11 cellular contexts compared by ENCODE assay signal in the genomic region with DNA sequence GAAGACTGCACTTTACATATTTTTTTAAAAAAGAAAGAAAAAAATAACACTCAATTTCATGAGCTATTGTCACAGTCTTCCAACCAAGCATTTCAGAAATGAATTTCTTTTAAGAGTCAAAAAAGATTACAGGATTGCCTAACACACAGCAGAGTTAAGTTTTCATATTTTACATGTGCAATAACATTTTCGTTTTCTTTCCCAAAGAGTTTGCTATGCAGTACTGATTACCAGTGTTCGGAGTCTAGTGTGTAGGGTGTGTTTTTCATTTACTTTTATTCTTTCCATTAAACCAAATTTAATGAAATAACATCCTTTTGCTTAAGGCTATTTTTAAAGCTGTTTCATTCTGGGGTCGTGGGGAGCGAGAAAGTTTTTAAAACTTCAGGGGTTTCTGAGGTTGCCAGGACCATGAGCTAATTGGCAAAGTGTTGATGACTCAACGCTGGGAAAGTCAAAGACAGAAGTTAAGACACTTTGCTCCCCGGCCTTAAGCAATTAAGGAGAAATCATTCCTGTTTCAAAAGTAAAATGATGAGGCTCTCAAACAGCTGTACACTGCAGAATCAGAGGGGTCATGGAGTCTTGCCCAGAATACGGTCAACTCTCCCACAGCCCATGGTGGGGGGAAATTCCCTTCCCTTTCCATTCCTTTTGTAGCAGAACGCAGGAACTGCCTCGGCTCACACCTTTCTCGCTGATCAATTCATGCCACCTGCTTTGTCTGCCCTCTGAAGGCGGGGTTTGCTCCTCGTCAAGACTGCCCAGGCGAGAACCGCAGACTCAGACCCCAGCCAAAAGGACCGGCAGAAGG. TPM values are rescaled to one million over a fixed set of nuclear protein-coding genes. Genes with fewer than 3 reads are reported as not detected.
DNase-seq lines count a peak whose midpoint lies in the region; ATAC-seq and TF ChIP-seq lines count a peak whose summit lies in the region.
"Had no signal": no experiment of that assay in that cellular context is flagged by ENCODE, and none has a peak within 500 bp of the region (broad histone marks: within the 10 kb centered on the region; RNA-seq: fewer than 3 reads in every experiment).

No MANE protein-coding gene starts in this region.

- peak; percentile 10 for DNase-seq in HS-5 (ENCODE audit: low read depth)
- peak; percentile 64 for DNase-seq in iPS-NIHi11 (ENCODE audit: low spot score)
- peak; percentile 45 for DNase-seq in stromal cell of bone marrow (ENCODE audit: low read depth)
- DNase-seq in DMS79 (lab: John Stamatoyannopoulos, UW): no peak
- DNase-seq: activated CD4-positive, alpha-beta memory T cell treated with anti-CD3 and anti-CD28 coated beads for 36 hours; NCI-H524 treated with DMSO at 0.1 percent for 48 hours; retina had no signal

- no peak for TF ChIP-seq CTCF in brain (conservative IDR thresholded peaks at IDR 0.05)

- ATAC-seq in GM21723 (IDR thresholded peaks at IDR 0.05; ENCODE audit: unreplicated experiment): no peak
- ATAC-seq in HG02884 (IDR thresholded peaks at IDR 0.05; ENCODE audit: unreplicated experiment): no peak
- no peak for ATAC-seq in HG02973 (IDR thresholded peaks at IDR 0.05; ENCODE audit: unreplicated experiment)

- peaks cover 6% of the 10 kb centered on the region for H3K36me3 Mint-ChIP-seq in brain
- H3K36me3 Mint-ChIP-seq: activated CD4-positive, alpha-beta memory T cell treated with anti-CD3 and anti-CD28 coated beads for 36 hours had no signal

- peak overlapping the region in 4 of 5 experiments; percentile 34 to 64 (median 55) for H3K4me3 Mint-ChIP-seq in brain
- H3K4me3 Mint-ChIP-seq: activated CD4-positive, alpha-beta memory T cell treated with anti-CD3 and anti-CD28 coated beads for 36 hours had no signal

- no peaks in the 10 kb centered on the region for H3K9me3 Mint-ChIP-seq in brain
- H3K9me3 Mint-ChIP-seq: activated CD4-positive, alpha-beta memory T cell treated with anti-CD3 and anti-CD28 coated beads for 36 hours had no signal

- no peaks in the 10 kb centered on the region for H3K27me3 Mint-ChIP-seq in brain

- peaks cover 48% of the 10 kb centered on the region for H3K4me1 Mint-ChIP-seq in brain

- H3K27ac Mint-ChIP-seq in brain: peak overlapping the region; percentile 80 to 96 (median 90)
- H3K27ac Mint-ChIP-seq: activated CD4-positive, alpha-beta memory T cell treated with anti-CD3 and anti-CD28 coated beads for 36 hours had no signal

RNA-seq across cellular contexts. Expression of gene MN1, which starts 53.0 kb away (rescaled TPM):
- polyA plus RNA-seq in brain (ENCODE audit: insufficient read depth, low read depth, low replicate concordance): 1.7 TPM
